In genomic region chr2:88735133-88735532, GRCh38 we compare ENCODE assay signal across 21 cellular contexts. TPM values are rescaled to one million over a fixed set of nuclear protein-coding genes. Genes with fewer than 3 reads are reported as not detected.
DNase-seq lines count a peak whose midpoint lies in the region; TF ChIP-seq lines count a peak whose summit lies in the region.
"Had no signal": no experiment of that assay in that cellular context is flagged by ENCODE, and none has a peak within 500 bp of the region (broad histone marks: within the 10 kb centered on the region; RNA-seq: fewer than 3 reads in every experiment).

No MANE protein-coding gene starts in this region.

- no peaks in the 10 kb centered on the region for H3K79me2 ChIP-seq in SK-N-SH (ENCODE audit: insufficient read depth)
- H3K79me2 ChIP-seq: parathyroid adenoma had no signal

- H3K4me1 ChIP-seq in SK-N-SH (ENCODE audit: control insufficient read depth in 1 of 2, insufficient read depth in 2 of 2, low read depth in 1 of 2, low read length in 1 of 2) = peaks cover 8 to 18% of the 10 kb centered on the region in 2 experiments; a peak in 2 of 4 replicates
- H3K4me1 ChIP-seq: parathyroid adenoma had no signal

- CTCF ChIA-PET in SK-N-SH (lab: Yijun Ruan, JAX) = no interaction called here

- no peaks in the 10 kb centered on the region for H3K27me3 ChIP-seq in SK-N-SH (ENCODE audit: insufficient read depth)
- H3K27me3 ChIP-seq: foreskin keratinocyte, left lung, transverse colon had no signal

- H3K4me2 ChIP-seq in SK-N-SH = no peak overlapping the region
- H3K4me2 ChIP-seq: PC-9 had no signal

- no peak overlapping the region for H2AFZ ChIP-seq in SK-N-SH (ENCODE audit: low read depth)
- H2AFZ ChIP-seq: GM23248, parathyroid adenoma, PC-9 had no signal

- no peak overlapping the region for H3K9ac ChIP-seq in SK-N-SH
- H3K9ac ChIP-seq: GM23248, parathyroid adenoma had no signal

- in situ Hi-C loops in GM13976 (cut with MboI; ENCODE audit: low sequenced_read_pairs, unreplicated experiment) = no loop called here

- peaks cover 14 to 27% of the 10 kb centered on the region in 2 experiments for H3K36me3 ChIP-seq in SK-N-SH (replicated peaks in 1 of 2; ENCODE audit: control insufficient read depth in 1 of 2, insufficient read depth in 2 of 2, low read length in 1 of 2)

- no peaks in the 10 kb centered on the region for H3K9me3 ChIP-seq in SK-N-SH
- H3K9me3 ChIP-seq: left lung, transverse colon had no signal

- H3F3A ChIP-seq in SK-N-SH (replicated peaks; ENCODE audit: insufficient read depth) = peaks cover 4% of the 10 kb centered on the region

- no peak for TF ChIP-seq RAD21 in SK-N-SH (IDR thresholded peaks at IDR 0.05; ENCODE audit: low read length)

- peak; percentile 79 for DNase-seq in Ammon's horn (ENCODE audit: low spot score)
- peak; percentile 88 for DNase-seq in COLO829 (ENCODE audit: low spot score)
- peak; percentile 48 for DNase-seq in epidermal melanocyte (ENCODE audit: insufficient read length, low spot score)
- peak; percentile 25 for DNase-seq in middle frontal gyrus (ENCODE audit: extremely low spot score, low spot score)
- no peak for DNase-seq in GM03348 (ENCODE audit: low spot score)
- DNase-seq in dedifferentiated amniotic fluid mesenchymal stem cell (ENCODE audit: extremely low spot score) = no peak
- DNase-seq in GM13976 (ENCODE audit: low spot score) = no peak
- no peak for DNase-seq in SK-N-SH
- DNase-seq: activated CD4-positive, alpha-beta T cell treated with anti-CD3 and anti-CD28 coated beads, Interleukin-2, amount 50 U/mL, for 1 hour; activated T-cell treated with anti-CD3 and anti-CD28 coated beads, Interleukin-2, amount 50 U/mL, for 1 hour; DMS 273 treated with DMSO at 0.1 percent for 48 hours; foreskin keratinocyte; Kasumi-1; left lung; NCI-H2171; NCI-H69 had no signal

- H3K9me2 ChIP-seq in SK-N-SH = no peaks in the 10 kb centered on the region

- POLR2A ChIA-PET in SK-N-SH (lab: Yijun Ruan, JAX) = no interaction called here

- TF ChIP-seq EP300 in SK-N-SH (IDR thresholded peaks at IDR 0.05; ENCODE audit: borderline replicate concordance in 1 of 2, low read depth in 1 of 2, low read length in 1 of 2) = no peak

- no peaks in the 10 kb centered on the region for H4K20me1 ChIP-seq in SK-N-SH (ENCODE audit: insufficient read depth)

- 100% methylated on average over 4 of the region's 4 CpGs for WGBS in SK-N-SH (ENCODE audit: low lambda C conversion rate)

- no peak for TF ChIP-seq CTCF in GM13976 (IDR thresholded peaks at IDR 0.05; ENCODE audit: borderline replicate concordance, control extremely low read depth, extremely low read depth, insufficient read depth, missing control alignments)
- TF ChIP-seq CTCF in SK-N-SH (IDR thresholded peaks at IDR 0.05) = no peak

- H3K27ac ChIP-seq in SK-N-SH (ENCODE audit: low read depth in 2 of 2, low read length in 1 of 2) = no peak overlapping the region
- H3K27ac ChIP-seq: foreskin keratinocyte, GM23248, left lung, parathyroid adenoma, PC-9, SK-N-MC, transverse colon had no signal

- no peak overlapping the region for H3K4me3 ChIP-seq in SK-N-SH (ENCODE audit: low read depth in 2 of 2, low read length in 1 of 2)
- H3K4me3 ChIP-seq: GM23248, left lung, PC-9, SK-N-MC, transverse colon had no signal

TF ChIP-seq in SK-N-SH, 30 proteins besides CTCF, POLR2A, EP300 and RAD21:
- no peak for TF ChIP-seq TCF12 (IDR thresholded peaks at IDR 0.05)
- TF ChIP-seq RXRA (IDR thresholded peaks at IDR 0.05; ENCODE audit: borderline replicate concordance, low read depth) = no peak
- no peak for TF ChIP-seq YY1 (IDR thresholded peaks at IDR 0.05; ENCODE audit: low read depth)
- no peak for TF ChIP-seq EZH2phosphoT487 (IDR thresholded peaks at IDR 0.05; ENCODE audit: borderline replicate concordance, low read depth)
- TF ChIP-seq FOXM1 (IDR thresholded peaks at IDR 0.05; ENCODE audit: low read depth) = no peak
- no peak for TF ChIP-seq ELF1 (IDR thresholded peaks at IDR 0.05)
- TF ChIP-seq, protein P1, sequence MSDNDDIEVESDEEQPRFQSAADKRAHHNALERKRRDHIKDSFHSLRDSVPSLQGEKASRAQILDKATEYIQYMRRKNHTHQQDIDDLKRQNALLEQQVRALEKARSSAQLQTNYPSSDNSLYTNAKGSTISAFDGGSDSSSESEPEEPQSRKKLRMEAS (IDR thresholded peaks at IDR 0.05; ENCODE audit: low read depth) = no peak
- TF ChIP-seq, protein P2, sequence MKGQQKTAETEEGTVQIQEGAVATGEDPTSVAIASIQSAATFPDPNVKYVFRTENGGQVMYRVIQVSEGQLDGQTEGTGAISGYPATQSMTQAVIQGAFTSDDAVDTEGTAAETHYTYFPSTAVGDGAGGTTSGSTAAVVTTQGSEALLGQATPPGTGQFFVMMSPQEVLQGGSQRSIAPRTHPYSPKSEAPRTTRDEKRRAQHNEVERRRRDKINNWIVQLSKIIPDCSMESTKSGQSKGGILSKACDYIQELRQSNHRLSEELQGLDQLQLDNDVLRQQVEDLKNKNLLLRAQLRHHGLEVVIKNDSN (IDR thresholded peaks at IDR 0.05; ENCODE audit: borderline replicate concordance, low read depth) = no peak
- no peak for TF ChIP-seq GATA2 (CRISPR knock-in tag; IDR thresholded peaks at IDR 0.05)
- TF ChIP-seq JUND (IDR thresholded peaks at IDR 0.05) = no peak
- TF ChIP-seq NRF1 (IDR thresholded peaks at IDR 0.05; ENCODE audit: low read depth, low read length) = no peak
- TF ChIP-seq, protein P3, sequence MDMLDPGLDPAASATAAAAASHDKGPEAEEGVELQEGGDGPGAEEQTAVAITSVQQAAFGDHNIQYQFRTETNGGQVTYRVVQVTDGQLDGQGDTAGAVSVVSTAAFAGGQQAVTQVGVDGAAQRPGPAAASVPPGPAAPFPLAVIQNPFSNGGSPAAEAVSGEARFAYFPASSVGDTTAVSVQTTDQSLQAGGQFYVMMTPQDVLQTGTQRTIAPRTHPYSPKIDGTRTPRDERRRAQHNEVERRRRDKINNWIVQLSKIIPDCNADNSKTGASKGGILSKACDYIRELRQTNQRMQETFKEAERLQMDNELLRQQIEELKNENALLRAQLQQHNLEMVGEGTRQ (IDR thresholded peaks at IDR 0.05; ENCODE audit: borderline replicate concordance, low read depth, low read length) = no peak
- no peak for TF ChIP-seq FOXJ3 (CRISPR knock-in tag; IDR thresholded peaks at IDR 0.05)
- TF ChIP-seq ZBTB33 (IDR thresholded peaks at IDR 0.05; ENCODE audit: borderline replicate concordance, low read depth) = no peak
- TF ChIP-seq, protein P4, sequence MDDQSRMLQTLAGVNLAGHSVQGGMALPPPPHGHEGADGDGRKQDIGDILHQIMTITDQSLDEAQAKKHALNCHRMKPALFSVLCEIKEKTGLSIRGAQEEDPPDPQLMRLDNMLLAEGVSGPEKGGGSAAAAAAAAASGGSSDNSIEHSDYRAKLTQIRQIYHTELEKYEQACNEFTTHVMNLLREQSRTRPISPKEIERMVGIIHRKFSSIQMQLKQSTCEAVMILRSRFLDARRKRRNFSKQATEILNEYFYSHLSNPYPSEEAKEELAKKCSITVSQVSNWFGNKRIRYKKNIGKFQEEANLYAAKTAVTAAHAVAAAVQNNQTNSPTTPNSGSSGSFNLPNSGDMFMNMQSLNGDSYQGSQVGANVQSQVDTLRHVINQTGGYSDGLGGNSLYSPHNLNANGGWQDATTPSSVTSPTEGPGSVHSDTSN (IDR thresholded peaks at IDR 0.05) = no peak
- TF ChIP-seq TEAD4 (IDR thresholded peaks at IDR 0.05; ENCODE audit: borderline replicate concordance, insufficient read depth) = no peak

RNA-seq across cellular contexts. Expression of gene RPIA, which starts 43.7 kb away (rescaled TPM):
- 16.0 and 17.4 TPM in 2 replicates for polyA plus RNA-seq in SK-N-SH (2012; rRNA removed)
- 19.5 and 20.8 TPM in 2 replicates for polyA plus RNA-seq in SK-N-SH (2012; cell fraction: cytosol; rRNA removed)
- polyA plus RNA-seq in SK-N-SH (2012; cell fraction: nucleus; rRNA removed) = 6.3 and 7.3 TPM in 2 replicates

Comparison
In these comparisons a context has a peak if more than half of its experiments do, and no peak if none do; other contexts are left out.
1. DNase-seq: peak in Ammon's horn (single experiment), COLO829 (single experiment), epidermal melanocyte (single experiment) and middle frontal gyrus (single experiment); none in GM03348 (single experiment), dedifferentiated amniotic fluid mesenchymal stem cell (single experiment), GM13976 (single experiment) and SK-N-SH (single experiment).